ENCODE assay signal across 16 cellular contexts in the genomic region with DNA sequence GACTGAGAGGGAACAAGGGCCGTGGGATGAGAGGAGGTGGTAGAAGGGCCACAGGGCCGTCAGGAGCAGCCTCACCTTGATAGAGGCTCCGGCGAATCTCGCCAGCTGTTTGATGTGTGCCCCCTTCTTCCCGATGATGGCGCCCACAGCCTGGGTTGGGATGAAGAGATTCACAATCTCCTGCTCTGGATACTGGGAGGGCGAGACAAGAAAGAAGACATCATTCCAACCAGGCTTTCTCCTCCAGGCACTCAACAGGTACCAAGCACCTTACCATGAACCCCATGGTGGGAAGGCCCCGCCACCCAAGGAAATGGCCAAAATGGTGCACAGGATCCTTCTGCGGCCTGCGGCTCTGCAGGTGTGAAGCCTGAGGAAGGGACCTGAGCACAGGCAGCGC.
DNase-seq lines count a peak whose midpoint lies in the region; ATAC-seq and TF ChIP-seq lines count a peak whose summit lies in the region.
"Had no signal": no experiment of that assay in that cellular context is flagged by ENCODE, and none has a peak within 500 bp of the region (broad histone marks: within the 10 kb centered on the region; RNA-seq: fewer than 3 reads in every experiment).

No MANE protein-coding gene starts in this region.

- ATAC-seq in GM18868 (IDR thresholded peaks at IDR 0.05; ENCODE audit: unreplicated experiment) (no peak), GM18858 (IDR thresholded peaks at IDR 0.05; ENCODE audit: unreplicated experiment) (no peak)
- ATAC-seq: HCT116 had no signal

- H3K4me1 Mint-ChIP-seq in endothelial cell (ENCODE audit: unreplicated experiment) (peaks cover 7% of the 10 kb centered on the region), osteocyte (ENCODE audit: unreplicated experiment) (peaks cover 58% of the 10 kb centered on the region)
- H3K4me1 Mint-ChIP-seq: activated naive CD4-positive, alpha-beta T cell treated with anti-CD3 and anti-CD28 coated beads, Interleukin-2, amount 10 ng/mL, durations not matched to agents 7 days and 5 days; central memory CD8-positive, alpha-beta T cell had no signal

- no peak for TF ChIP-seq POLR2A in transverse colon (IDR thresholded peaks at IDR 0.05)

- intact Hi-C loops in transverse colon (cut with DNase I; ENCODE audit: low total_unique reads) = no loop called here

- H3K27me3 ChIP-seq in adipocyte (replicated peaks; ENCODE audit: control insufficient read depth, insufficient read depth, low read length) (no peaks in the 10 kb centered on the region), transverse colon (no peaks in the 10 kb centered on the region)

- H3K4me3 ChIP-seq in adipocyte (ENCODE audit: low read length) (peak overlapping the region; percentile 32), transverse colon (no peak overlapping the region)

- TF ChIP-seq EP300 in transverse colon (IDR thresholded peaks at IDR 0.05; ENCODE audit: low read depth) = no peak

- peak overlapping the region; percentile 48 to 81 (median 58) for H3K27ac ChIP-seq in transverse colon

- H3K27ac Mint-ChIP-seq in endothelial cell (ENCODE audit: unreplicated experiment) = peak overlapping the region; percentile 25
- peak overlapping the region; percentile 96 for H3K27ac Mint-ChIP-seq in osteocyte (ENCODE audit: unreplicated experiment)
- H3K27ac Mint-ChIP-seq: activated naive CD4-positive, alpha-beta T cell treated with anti-CD3 and anti-CD28 coated beads, Interleukin-2, amount 10 ng/mL, durations not matched to agents 7 days and 5 days; IgD-negative memory B cell had no signal

- H3K36me3 ChIP-seq in adipocyte (ENCODE audit: control insufficient read depth, insufficient read depth, low read length, severe bottlenecking) (peaks cover 49% of the 10 kb centered on the region), transverse colon (no peaks in the 10 kb centered on the region)

- no peak for TF ChIP-seq CTCF in endothelial cell (IDR thresholded peaks at IDR 0.05; ENCODE audit: unreplicated experiment)
- TF ChIP-seq CTCF in osteocyte (IDR thresholded peaks at IDR 0.05) = no peak
- no peak for TF ChIP-seq CTCF in transverse colon (IDR thresholded peaks at IDR 0.05)

- H3K9me3 ChIP-seq in adipocyte (ENCODE audit: control insufficient read depth, low read length) = no peaks in the 10 kb centered on the region
- H3K9me3 ChIP-seq in transverse colon = no peaks in the 10 kb centered on the region

- H3K9me3 Mint-ChIP-seq in endothelial cell (ENCODE audit: unreplicated experiment) = no peaks in the 10 kb centered on the region
- no peaks in the 10 kb centered on the region for H3K9me3 Mint-ChIP-seq in osteocyte (ENCODE audit: unreplicated experiment)
- H3K9me3 Mint-ChIP-seq: activated naive CD4-positive, alpha-beta T cell treated with anti-CD3 and anti-CD28 coated beads, Interleukin-2, amount 10 ng/mL, durations not matched to agents 7 days and 5 days; central memory CD8-positive, alpha-beta T cell; IgD-negative memory B cell had no signal

- WGBS in transverse colon (ENCODE audit: low coverage in 1 of 2), 2 donors = 92% methylated on average over 12 of the region's 12 CpGs; no CpG with 5 or more reads in 1 of the 2 donors

- H3K9ac ChIP-seq in adipocyte (ENCODE audit: low read length) = peak overlapping the region; percentile 86

- H3K36me3 Mint-ChIP-seq in endothelial cell (ENCODE audit: low read depth, unreplicated experiment) (peaks cover 54% of the 10 kb centered on the region), osteocyte (ENCODE audit: unreplicated experiment) (peaks cover 25% of the 10 kb centered on the region)
- H3K36me3 Mint-ChIP-seq: activated naive CD4-positive, alpha-beta T cell treated with anti-CD3 and anti-CD28 coated beads, Interleukin-2, amount 10 ng/mL, durations not matched to agents 7 days and 5 days; IgD-negative memory B cell had no signal

- in situ Hi-C loops in transverse colon (cut with MboI; ENCODE audit: low pct_ligation_motif_present in 1 of 4, low pct_unique_long_range_greater_than_20kb in 1 of 4, low sequenced_read_pairs in 3 of 4) = no loop called here

- H3K4me3 Mint-ChIP-seq in endothelial cell (ENCODE audit: unreplicated experiment) (peak overlapping the region; percentile 63), osteocyte (ENCODE audit: unreplicated experiment) (peak overlapping the region; percentile 33)
- H3K4me3 Mint-ChIP-seq: activated naive CD4-positive, alpha-beta T cell treated with anti-CD3 and anti-CD28 coated beads, Interleukin-2, amount 10 ng/mL, durations not matched to agents 7 days and 5 days; central memory CD8-positive, alpha-beta T cell; IgD-negative memory B cell had no signal

- H3K4me1 ChIP-seq in adipocyte (ENCODE audit: control insufficient read depth, insufficient read depth, low read length) (peaks cover 55% of the 10 kb centered on the region), transverse colon (peaks cover 3 to 19% (median 17%) of the 10 kb centered on the region in 4 donors)

- H3K27me3 Mint-ChIP-seq in endothelial cell (ENCODE audit: unreplicated experiment) = peaks cover 17% of the 10 kb centered on the region
- H3K27me3 Mint-ChIP-seq in osteocyte (ENCODE audit: unreplicated experiment) = no peaks in the 10 kb centered on the region

- DNase-seq in adipocyte (ENCODE audit: low read depth) (no peak), endothelial cell (ENCODE audit: low spot score) (no peak), osteocyte (ENCODE audit: extremely low spot score, unreplicated experiment) (peak; percentile 71), transverse colon (no peak), UCSD-AML1 (lab: John Stamatoyannopoulos, UW; ENCODE audit: unreplicated experiment) (no peak)
- DNase-seq: activated CD8-positive, alpha-beta memory T cell treated with anti-CD3 and anti-CD28 coated beads, Interleukin-2, amount 50 U/mL, for 48 hours; activated naive CD4-positive, alpha-beta T cell treated with anti-CD3 and anti-CD28 coated beads, Interleukin-2, amount 10 ng/mL, durations not matched to agents 7 days and 5 days; DMS79 treated with DMSO at 0.1 percent for 48 hours; NCI-H1048; stimulated activated CD4-positive, alpha-beta T cell treated with anti-CD3 and anti-CD28 coated beads, Interleukin-2, amount 100 ng/mL, for 48 hours; stimulated activated CD8-positive, alpha-beta memory T cell treated with anti-CD3 and anti-CD28 coated beads, Interleukin-4, amount 100 ng/mL, for 48 hours had no signal
